Comparison of ENCODE assay signal across 20 cellular contexts in genomic region chr10:34288634-34289033, GRCh38.
DNase-seq lines count a peak whose midpoint lies in the region; ATAC-seq, FAIRE-seq and TF ChIP-seq lines count a peak whose summit lies in the region.
"Had no signal": no experiment of that assay in that cellular context is flagged by ENCODE, and none has a peak within 500 bp of the region (broad histone marks: within the 10 kb centered on the region; RNA-seq: fewer than 3 reads in every experiment).

No MANE protein-coding gene starts in this region.

- peaks cover 26% of the 10 kb centered on the region for H3K4me1 ChIP-seq in mammary epithelial cell (ENCODE audit: insufficient read depth, low read length)
- peaks cover 0 to 18% (median 0%) of the 10 kb centered on the region in 3 donors for H3K4me1 ChIP-seq in gastroesophageal sphincter
- peaks cover 0 to 3% of the 10 kb centered on the region in 2 donors for H3K4me1 ChIP-seq in small intestine (ENCODE audit: control insufficient read depth in 2 of 2, insufficient read depth in 1 of 2, low read depth in 1 of 2, low read length in 1 of 2)

- H3K27me3 ChIP-seq in mammary epithelial cell (ENCODE audit: insufficient read depth, low read length) = no peaks in the 10 kb centered on the region
- no peaks in the 10 kb centered on the region for H3K27me3 ChIP-seq in gastroesophageal sphincter
- no peaks in the 10 kb centered on the region for H3K27me3 ChIP-seq in small intestine (ENCODE audit: control insufficient read depth in 2 of 2, insufficient read depth in 2 of 2, low read length in 2 of 2)
- H3K27me3 ChIP-seq: body of pancreas, tibial artery had no signal

- DNase-seq in mammary epithelial cell = peak; percentile 84
- DNase-seq in small intestine = peak; percentile 46
- no peak for DNase-seq in inferior parietal cortex (ENCODE audit: extremely low spot score)
- no peak for DNase-seq in NCI-H510A treated with DMSO at 0.1 percent for 48 hours (lab: John Stamatoyannopoulos, UW)
- no peak for DNase-seq in AML-193 (lab: John Stamatoyannopoulos, UW)
- DNase-seq: activated CD4-positive, alpha-beta T cell treated with anti-CD3 and anti-CD28 coated beads for 48 hours; body of pancreas; DND-41; HFFc6; left ventricle myocardium inferior; NCI-H1694; NCI-H774; OCI-M1; SIG-M5; stimulated activated CD4-positive, alpha-beta T cell treated with anti-CD3 and anti-CD28 coated beads, Interleukin-1b, Interleukin-23, amount 100 ng/mL, for 48 hours; stimulated activated naive CD4-positive, alpha-beta T cell treated with Interleukin-2 at 50 U/mL for 16 hours; tibial artery had no signal

- intact Hi-C loops in mammary epithelial cell (cut with micrococcal nuclease) = loop anchor here (10.0 kb wide), 1 partner anchor 954 kb away; the partner anchor contains the start of gene NRP1

- no peaks in the 10 kb centered on the region for H4K20me1 ChIP-seq in mammary epithelial cell (ENCODE audit: insufficient read depth, low read length)

- no peaks in the 10 kb centered on the region for H3K36me3 ChIP-seq in mammary epithelial cell (ENCODE audit: insufficient read depth, low read length)
- no peaks in the 10 kb centered on the region for H3K36me3 ChIP-seq in gastroesophageal sphincter
- H3K36me3 ChIP-seq in small intestine (ENCODE audit: control insufficient read depth in 2 of 2, insufficient read depth in 2 of 2, low read length in 2 of 2) = no peaks in the 10 kb centered on the region
- H3K36me3 ChIP-seq: left ventricle myocardium inferior, tibial artery had no signal

- peak; percentile 60 for ATAC-seq in gastroesophageal sphincter
- ATAC-seq: body of pancreas had no signal

- no peak overlapping the region for H2AFZ ChIP-seq in mammary epithelial cell (ENCODE audit: low read depth, low read length)

- TF ChIP-seq EP300 in Ishikawa (IDR thresholded peaks at IDR 0.05; ENCODE audit: borderline replicate concordance) = no peak
- no peak for TF ChIP-seq EP300 in gastroesophageal sphincter (IDR thresholded peaks at IDR 0.05)

- dilution Hi-C loops in mammary epithelial cell (cut with HindIII; ENCODE audit: low sequenced_read_pairs) = no loop called here

- peak in 1 of 2 donors; percentile 28 for TF ChIP-seq CTCF in mammary epithelial cell (conservative IDR thresholded peaks at IDR 0.05 in 1 of 2, IDR thresholded peaks at IDR 0.05 in 1 of 2; ENCODE audit: extremely low read depth in 1 of 2, insufficient read depth in 1 of 2, low read depth in 1 of 2, low read length in 2 of 2)
- no peak for TF ChIP-seq CTCF in gastroesophageal sphincter (IDR thresholded peaks at IDR 0.05)

- TF ChIP-seq RAD21 in Ishikawa (IDR thresholded peaks at IDR 0.05; ENCODE audit: low read depth) = no peak

- no peak overlapping the region for H3K4me2 ChIP-seq in mammary epithelial cell (ENCODE audit: insufficient read depth, low read depth, low read length)

- TF ChIP-seq POLR2A in gastroesophageal sphincter (IDR thresholded peaks at IDR 0.05) = no peak

- whole genome bisulfite sequencing in mammary epithelial cell (ENCODE audit: low coverage, missing lambda C conversion rate) = 16% methylated on average over 3 of the region's 3 CpGs
- 65 to 87% methylated on average over 3 of the region's 3 CpGs for WGBS in gastroesophageal sphincter (ENCODE audit: low coverage in 1 of 2), 2 donors
- 49 to 63% (median 49%) methylated on average over 3 of the region's 3 CpGs for WGBS in small intestine, 3 donors

- no TSS peak for BruUV-seq in mammary epithelial cell (replicated peaks; lab: Mats Ljungman, UMichigan)

- CTCF ChIA-PET in mammary epithelial cell (lab: Charles Lee; ENCODE audit: low non-redundant PET) = no interaction called here

- H3K27ac ChIP-seq in mammary epithelial cell (ENCODE audit: insufficient read depth, low read depth, low read length) = no peak overlapping the region
- no peak overlapping the region for H3K27ac ChIP-seq in gastroesophageal sphincter
- no peak overlapping the region for H3K27ac ChIP-seq in small intestine (ENCODE audit: low read depth in 1 of 2, low read length in 1 of 2)
- H3K27ac ChIP-seq: body of pancreas, coronary artery, left ventricle myocardium inferior, tibial artery had no signal

- no peak for FAIRE-seq in small intestine (lab: Jason Lieb, UNC)

- no peaks in the 10 kb centered on the region for H3K9me3 ChIP-seq in mammary epithelial cell (replicated peaks; ENCODE audit: insufficient read depth, low read length)
- no peaks in the 10 kb centered on the region for H3K9me3 ChIP-seq in gastroesophageal sphincter
- H3K9me3 ChIP-seq in small intestine (ENCODE audit: control insufficient read depth, low read depth) = no peaks in the 10 kb centered on the region
- H3K9me3 ChIP-seq: body of pancreas, left ventricle myocardium inferior, tibial artery had no signal

- no peaks in the 10 kb centered on the region for H3K79me2 ChIP-seq in mammary epithelial cell (ENCODE audit: insufficient read depth, low read length)

- no peak overlapping the region for H3K4me3 ChIP-seq in mammary epithelial cell (replicated peaks in 1 of 3; ENCODE audit: insufficient read depth in 1 of 3, low read depth in 2 of 3, low read length in 3 of 3)
- no peak overlapping the region for H3K4me3 ChIP-seq in gastroesophageal sphincter
- H3K4me3 ChIP-seq in small intestine (ENCODE audit: low read depth in 1 of 2, low read length in 2 of 2) = no peak overlapping the region
- H3K4me3 ChIP-seq: body of pancreas, coronary artery, left ventricle myocardium inferior, tibial artery had no signal

- H3K9ac ChIP-seq in mammary epithelial cell (ENCODE audit: insufficient read depth, low read length) = no peak overlapping the region

- in situ Hi-C loops in mammary epithelial cell (cut with MboI; ENCODE audit: low sequenced_read_pairs in 2 of 2) = no loop called here

TF ChIP-seq in Ishikawa, 13 proteins besides CTCF, POLR2A, EP300 and RAD21:
- TF ChIP-seq REST (IDR thresholded peaks at IDR 0.05; ENCODE audit: low read depth) (no peak), CEBPB (IDR thresholded peaks at IDR 0.05) (peak; percentile 64), USF1 (IDR thresholded peaks at IDR 0.05) (no peak), TCF12 (IDR thresholded peaks at IDR 0.05; ENCODE audit: low read depth) (no peak)

Comparison
In these comparisons a context has a peak if more than half of its experiments do, and no peak if none do; other contexts are left out.
1. DNase-seq: peak in mammary epithelial cell (single experiment) and small intestine (single experiment); none in inferior parietal cortex (single experiment), NCI-H510A treated with DMSO at 0.1 percent for 48 hours (single experiment) and AML-193 (0 of 2).